ENCODE assay signal across 10 cellular contexts in genomic region chr2:219500135-219500534, GRCh38. TPM values are rescaled to one million over a fixed set of nuclear protein-coding genes. Genes with fewer than 3 reads are reported as not detected.
DNase-seq lines count a peak whose midpoint lies in the region; ATAC-seq, FAIRE-seq and TF ChIP-seq lines count a peak whose summit lies in the region.
"Had no signal": no experiment of that assay in that cellular context is flagged by ENCODE, and none has a peak within 500 bp of the region (broad histone marks: within the 10 kb centered on the region; RNA-seq: fewer than 3 reads in every experiment).

No MANE protein-coding gene starts in this region.

- H3K14ac ChIP-seq in H1 (ENCODE audit: insufficient read length): no peak overlapping the region

- H3K9ac ChIP-seq in OCI-LY1 (ENCODE audit: low read length): no peak overlapping the region
- H3K9ac ChIP-seq in H1 (replicated peaks in 1 of 4; ENCODE audit: extremely low read depth in 1 of 4, low read depth in 3 of 4, low read length in 3 of 4): no peak overlapping the region
- no peak overlapping the region for H3K9ac ChIP-seq in smooth muscle cell (ENCODE audit: low read depth)

- H3K56ac ChIP-seq in H1 (replicated peaks; ENCODE audit: insufficient read length, low read depth, low read length): no peak overlapping the region

- intact Hi-C loops in esophagus muscularis mucosa (cut with DNase I): no loop called here
- intact Hi-C loops in uterus (cut with DNase I; ENCODE audit: low total_unique reads): no loop called here

- no peak overlapping the region for H2BK15ac ChIP-seq in H1 (ENCODE audit: low read length)

- no peak overlapping the region for H3K4me3 ChIP-seq in OCI-LY1 (ENCODE audit: low read depth, low read length, poor library complexity, severe bottlenecking)
- H3K4me3 ChIP-seq in H1 (ENCODE audit: extremely low read depth in 1 of 4, insufficient read depth in 2 of 4, low read depth in 3 of 4, low read length in 4 of 4): 0 out of 8 replicates have a peak overlapping the region, but pooled peaks of 1 of the 4 experiments have one; percentile 72
- peak overlapping the region; percentile 73 for H3K4me3 ChIP-seq in smooth muscle cell
- H3K4me3 ChIP-seq in esophagus muscularis mucosa: no peak overlapping the region
- H3K4me3 ChIP-seq in uterus: no peak overlapping the region

- 0 out of 2 replicates have a peak overlapping the region, but pooled peaks have one; percentile 67 for H2BK20ac ChIP-seq in H1 (ENCODE audit: low read length)

- H3K9me3 Mint-ChIP-seq in activated naive CD4-positive, alpha-beta T cell treated with anti-CD3 and anti-CD28 coated beads, Interleukin-2, amount 50 U/mL, for 24 hours: no peaks in the 10 kb centered on the region
- H3K9me3 Mint-ChIP-seq in activated naive CD4-positive, alpha-beta T cell treated with anti-CD3 and anti-CD28 coated beads, Interleukin-2, amount 50 U/mL, for 72 hours: no peaks in the 10 kb centered on the region

- POLR2A ChIA-PET in H1 (lab: Charles Lee; ENCODE audit: partially characterized antibody): interaction anchor here (0.9 to 19.9 kb wide), 7 partner anchors 9 to 27 kb away, joined by 3 to 216 read pairs (median 11); partner anchors contain the start of gene ASIC4

- H3K4me3 Mint-ChIP-seq in activated naive CD4-positive, alpha-beta T cell treated with anti-CD3 and anti-CD28 coated beads, Interleukin-2, amount 50 U/mL, for 24 hours: peak overlapping the region; percentile 92

- CTCF ChIA-PET in H1 (lab: Charles Lee; ENCODE audit: partially characterized antibody): interaction anchor here (0.7 to 113.1 kb wide), 7 partner anchors 11 to 1174 kb away, joined by 3 to 7248 read pairs (median 5); partner anchors contain the start of genes ASIC4, CHPF, DES and GMPPA

- H3F3A ChIP-seq in OCI-LY1 (ENCODE audit: insufficient read depth, low read length) (no peaks in the 10 kb centered on the region), smooth muscle cell (ENCODE audit: low read depth) (no peaks in the 10 kb centered on the region)

- H3K4me2 ChIP-seq in OCI-LY1 (ENCODE audit: low read length): peak overlapping the region; percentile 95; the same call in 1 of the 2 replicates
- H3K4me2 ChIP-seq in H1 (ENCODE audit: insufficient read depth in 1 of 2, low read depth in 2 of 2, low read length in 2 of 2): peak overlapping the region; percentile 97 to 99; a peak in 2 of 4 replicates
- peak overlapping the region; percentile 89 for H3K4me2 ChIP-seq in smooth muscle cell

- H3K9me3 ChIP-seq in OCI-LY1 (ENCODE audit: low read length) (no peaks in the 10 kb centered on the region), H1 (ENCODE audit: insufficient read depth in 2 of 2, low read depth in 1 of 2, low read length in 1 of 2) (no peaks in the 10 kb centered on the region), smooth muscle cell (replicated peaks; ENCODE audit: low read depth) (no peaks in the 10 kb centered on the region), esophagus muscularis mucosa (no peaks in the 10 kb centered on the region), uterus (no peaks in the 10 kb centered on the region)

- H3K4me1 Mint-ChIP-seq in activated naive CD4-positive, alpha-beta T cell treated with anti-CD3 and anti-CD28 coated beads, Interleukin-2, amount 50 U/mL, for 24 hours: peaks cover 35% of the 10 kb centered on the region

- peak; percentile 56; the same call in 1 of the 2 replicates for TF ChIP-seq CTCF in OCI-LY1 (IDR thresholded peaks at IDR 0.05; ENCODE audit: low read length)
- peak in 2 of 3 experiments; percentile 43 to 58; a peak in 3 of 4 replicates for TF ChIP-seq CTCF in H1 (IDR thresholded peaks at IDR 0.05; ENCODE audit: control extremely low read depth in 1 of 3, insufficient read depth in 1 of 3, low read depth in 1 of 3, low read length in 3 of 3)
- no peak for TF ChIP-seq CTCF in smooth muscle cell (IDR thresholded peaks at IDR 0.05; ENCODE audit: borderline replicate concordance, insufficient read depth, poor library complexity, severe bottlenecking)
- no peak for TF ChIP-seq CTCF in esophagus muscularis mucosa (IDR thresholded peaks at IDR 0.05)
- no peak for TF ChIP-seq CTCF in uterus (IDR thresholded peaks at IDR 0.05)

- H3K9me2 ChIP-seq in OCI-LY1 (ENCODE audit: low read depth, low read length): no peaks in the 10 kb centered on the region

- H4K91ac ChIP-seq in H1 (replicated peaks; ENCODE audit: insufficient read length, low read length): peak overlapping the region; percentile 5

- H2BK120ac ChIP-seq in H1 (replicated peaks; ENCODE audit: low read depth, low read length): no peak overlapping the region

- H3K79me2 ChIP-seq in OCI-LY1 (ENCODE audit: insufficient read depth, low read length) (no peaks in the 10 kb centered on the region), H1 (ENCODE audit: control insufficient read depth in 1 of 2, insufficient read depth in 2 of 2, low read length in 2 of 2) (no peaks in the 10 kb centered on the region), smooth muscle cell (ENCODE audit: low read depth) (peaks cover 4% of the 10 kb centered on the region)

- peak; percentile 28 for FAIRE-seq in H1 (lab: Jason Lieb, UNC)

- no peak for TF ChIP-seq POLR2A in H1 (IDR thresholded peaks at IDR 0.05; ENCODE audit: control extremely low read depth in 1 of 2, low read depth in 2 of 2, low read length in 2 of 2)
- no peak for TF ChIP-seq POLR2A in esophagus muscularis mucosa (IDR thresholded peaks at IDR 0.05; ENCODE audit: low read depth)
- no peak for TF ChIP-seq POLR2A in uterus (IDR thresholded peaks at IDR 0.05)

- H3K27me3 Mint-ChIP-seq in activated naive CD4-positive, alpha-beta T cell treated with anti-CD3 and anti-CD28 coated beads, Interleukin-2, amount 50 U/mL, for 24 hours: peaks cover 9% of the 10 kb centered on the region

- H3K36me3 ChIP-seq in OCI-LY1 (ENCODE audit: insufficient read depth, low read length) (no peaks in the 10 kb centered on the region), H1 (ENCODE audit: control insufficient read depth in 2 of 4, insufficient read depth in 4 of 4, low read length in 3 of 4) (peaks cover 0 to 7% (median 0%) of the 10 kb centered on the region in 4 experiments; a peak in 2 of 8 replicates), smooth muscle cell (ENCODE audit: low read depth) (no peaks in the 10 kb centered on the region), esophagus muscularis mucosa (peaks cover 12 to 37% (median 36%) of the 10 kb centered on the region in 4 donors), uterus (no peaks in the 10 kb centered on the region)

- H3K27me3 ChIP-seq in OCI-LY1 (ENCODE audit: insufficient read depth, low read length) (no peaks in the 10 kb centered on the region), H1 (replicated peaks in 1 of 4; ENCODE audit: control insufficient read depth in 3 of 4, extremely low read depth in 1 of 4, insufficient read depth in 3 of 4, low read length in 3 of 4) (peaks cover 20 to 30% (median 26%) of the 10 kb centered on the region in 4 experiments), smooth muscle cell (ENCODE audit: low read depth) (peaks cover 10% of the 10 kb centered on the region), esophagus muscularis mucosa (peaks cover 0 to 9% (median 0%) of the 10 kb centered on the region in 4 donors), uterus (no peaks in the 10 kb centered on the region)

- H4K8ac ChIP-seq in H1 (ENCODE audit: extremely low read depth, insufficient read depth, low read length): no peak overlapping the region

- 74% methylated on average over 2 of the region's 2 CpGs; no CpG with 5 or more reads in 1 of the 2 experiments for WGBS in H1 (ENCODE audit: extremely low coverage in 1 of 2, insufficient coverage in 1 of 2, insufficient read length in 1 of 2, insufficient replicate concordance in 2 of 2, low coverage in 1 of 2, low lambda C conversion rate in 2 of 2, missing lambda C conversion rate in 1 of 2), 2 experiments
- 72% methylated on average over 2 of the region's 2 CpGs for WGBS in smooth muscle cell (ENCODE audit: low lambda C conversion rate)
- WGBS in esophagus muscularis mucosa: 69% methylated on average over 2 of the region's 2 CpGs

- H3K79me1 ChIP-seq in H1 (ENCODE audit: low read depth, low read length): no peaks in the 10 kb centered on the region; the same call in 1 of the 2 replicates

- H2AK5ac ChIP-seq in H1 (ENCODE audit: low read depth, low read length): no peak overlapping the region

- H2BK5ac ChIP-seq in H1 (ENCODE audit: low read depth, low read length): no peak overlapping the region

- H2AFZ ChIP-seq in OCI-LY1 (ENCODE audit: low read length) (no peak overlapping the region), H1 (ENCODE audit: low read length) (no peak overlapping the region), smooth muscle cell (ENCODE audit: low read depth) (no peak overlapping the region)

- no peak overlapping the region for H3K27ac Mint-ChIP-seq in activated naive CD4-positive, alpha-beta T cell treated with anti-CD3 and anti-CD28 coated beads, Interleukin-2, amount 50 U/mL, for 24 hours
- H3K27ac Mint-ChIP-seq in activated naive CD4-positive, alpha-beta T cell treated with anti-CD3 and anti-CD28 coated beads, Interleukin-2, amount 50 U/mL, for 72 hours: peak overlapping the region in 1 of 2 donors; percentile 90

- peaks cover 22% of the 10 kb centered on the region for H3K4me1 ChIP-seq in OCI-LY1 (ENCODE audit: insufficient read depth, low read length, severe bottlenecking)
- peaks cover 9 to 41% (median 21%) of the 10 kb centered on the region in 4 experiments for H3K4me1 ChIP-seq in H1 (replicated peaks in 1 of 4; ENCODE audit: control insufficient read depth in 3 of 4, insufficient read depth in 4 of 4, low read length in 3 of 4)
- peaks cover 13% of the 10 kb centered on the region for H3K4me1 ChIP-seq in smooth muscle cell (ENCODE audit: low read depth)
- peaks cover 26 to 60% (median 49%) of the 10 kb centered on the region in 4 donors for H3K4me1 ChIP-seq in esophagus muscularis mucosa
- peaks cover 0 to 4% of the 10 kb centered on the region in 2 donors for H3K4me1 ChIP-seq in uterus

- no peak overlapping the region for H3K4ac ChIP-seq in H1 (replicated peaks; ENCODE audit: insufficient read length, low read depth, low read length)

- H4K20me1 ChIP-seq in OCI-LY1 (ENCODE audit: insufficient read depth, low read length) (no peaks in the 10 kb centered on the region), H1 (replicated peaks in 1 of 2; ENCODE audit: control insufficient read depth in 1 of 2, insufficient read depth in 2 of 2, low read length in 2 of 2) (no peaks in the 10 kb centered on the region), smooth muscle cell (ENCODE audit: low read depth) (peaks cover 4% of the 10 kb centered on the region)

- no peak overlapping the region for H3K18ac ChIP-seq in H1 (ENCODE audit: extremely low read depth, low read length)

- TF ChIP-seq EP300 in H1 (IDR thresholded peaks at IDR 0.05; ENCODE audit: borderline replicate concordance in 1 of 2, low read depth in 2 of 2, low read length in 2 of 2) (no peak), esophagus muscularis mucosa (IDR thresholded peaks at IDR 0.05) (no peak)

- no peak for ATAC-seq in activated naive CD4-positive, alpha-beta T cell treated with anti-CD3 and anti-CD28 coated beads, Interleukin-2, amount 50 U/mL, for 72 hours

- H4K5ac ChIP-seq in H1 (ENCODE audit: insufficient read length, low read depth, low read length): no peak overlapping the region

- no peak for DNase-seq in activated naive CD4-positive, alpha-beta T cell treated with anti-CD3 and anti-CD28 coated beads, Interleukin-2, amount 50 U/mL, for 72 hours (ENCODE audit: low spot score in 2 of 2)
- DNase-seq in H1 (ENCODE audit: low read depth in 1 of 2, low spot score in 2 of 2) (no peak), smooth muscle cell (lab: John Stamatoyannopoulos, UW; ENCODE audit: unreplicated experiment) (no peak), esophagus muscularis mucosa (ENCODE audit: extremely low spot score) (no peak), uterus (no peak)
- no peak for DNase-seq in effector CD4-positive, alpha-beta T cell
- DNase-seq: activated CD8-positive, alpha-beta memory T cell treated with anti-CD3 and anti-CD28 coated beads, Interleukin-2, amount 50 U/mL, for 4 hours; GF-D8 had no signal

- H3K23me2 ChIP-seq in H1 (ENCODE audit: low read depth, low read length): peaks cover 24% of the 10 kb centered on the region

- H3K23ac ChIP-seq in H1 (ENCODE audit: insufficient read length): no peak overlapping the region

- peaks cover 1% of the 10 kb centered on the region for H3K36me3 Mint-ChIP-seq in activated naive CD4-positive, alpha-beta T cell treated with anti-CD3 and anti-CD28 coated beads, Interleukin-2, amount 50 U/mL, for 24 hours
- peaks cover 9 to 19% of the 10 kb centered on the region in 2 donors for H3K36me3 Mint-ChIP-seq in activated naive CD4-positive, alpha-beta T cell treated with anti-CD3 and anti-CD28 coated beads, Interleukin-2, amount 50 U/mL, for 72 hours

- H3K27ac ChIP-seq in OCI-LY1 (ENCODE audit: low read depth, low read length, poor library complexity, severe bottlenecking) (no peak overlapping the region), H1 (ENCODE audit: low read depth, low read length) (no peak overlapping the region), smooth muscle cell (ENCODE audit: low read depth) (no peak overlapping the region), esophagus muscularis mucosa (replicated peaks in 1 of 4) (no peak overlapping the region), uterus (no peak overlapping the region)

- no peak overlapping the region for H2BK12ac ChIP-seq in H1 (ENCODE audit: low read depth, low read length)

- peak; percentile 24 to 43; a peak in 3 of 4 replicates for TF ChIP-seq RAD21 in H1 (IDR thresholded peaks at IDR 0.05 in 1 of 2, conservative IDR thresholded peaks at IDR 0.05 in 1 of 2; ENCODE audit: low read depth in 2 of 2, low read length in 2 of 2)

RNA-seq across cellular contexts. Expression of gene GMPPA, which starts 1.4 kb away (rescaled TPM):
- total RNA-seq in activated naive CD4-positive, alpha-beta T cell treated with anti-CD3 and anti-CD28 coated beads, Interleukin-2, amount 50 U/mL, for 72 hours: 10 to 100 TPM; 29.1 to 34.1 TPM
- 34.3 and 35.3 TPM in 2 replicates for total RNA-seq in H1 (2021; fragmentation: NEBNext Ultra II Directional; extraction: Animal tissue kit (Norgen Biotek cat#: 25700))
- polyA plus RNA-seq in H1 (2011; rRNA removed) (98.8 and 101 TPM in 2 replicates), smooth muscle cell (77.8 and 81.7 TPM in 2 replicates)
- polyA plus RNA-seq in H1 (2011; cell fraction: cytosol; rRNA removed): 59.0 TPM
- 133 TPM for polyA plus RNA-seq in H1 (2011; cell fraction: nucleus; rRNA removed)
- polyA plus RNA-seq in H1 (2012, experiment 1 of 2): 32.8 to 43.7 TPM (median 41.5 TPM) in 4 replicates
- 53.9 TPM for polyA plus RNA-seq in H1 (2012, experiment 2 of 2)
- 32.4 TPM for polyA plus RNA-seq in H1 (2013, experiment 1 of 2)
- 31.6 TPM for polyA plus RNA-seq in H1 (2013, experiment 2 of 2)
- 67.3 and 79.3 TPM in 2 replicates for polyA minus RNA-seq in H1 (2011; rRNA and poly(A)+ RNA removed)
- polyA minus RNA-seq in H1 (2011; cell fraction: cytosol; rRNA and poly(A)+ RNA removed): 24.6 TPM
- polyA minus RNA-seq in H1 (2011; cell fraction: nucleus; rRNA and poly(A)+ RNA removed): 26.1 TPM
- total RNA-seq in smooth muscle cell (52.2 and 59.3 TPM in 2 replicates), esophagus muscularis mucosa (10 to 100 TPM; 16.2 to 32.6 (median 19.9) TPM), uterus (10 to 100 TPM; 14.1 to 39.5 (median 27.6) TPM)

RNA-seq across cellular contexts. Expression of gene ASIC4, which starts 14.1 kb away (rescaled TPM):
- total RNA-seq in activated naive CD4-positive, alpha-beta T cell treated with anti-CD3 and anti-CD28 coated beads, Interleukin-2, amount 50 U/mL, for 72 hours: under 1 TPM; 0.16 to 0.98 TPM
- total RNA-seq in H1 (2021; fragmentation: NEBNext Ultra II Directional; extraction: Animal tissue kit (Norgen Biotek cat#: 25700)): 0.19 and 0.22 TPM in 2 replicates
- polyA plus RNA-seq in H1 (2011; rRNA removed): 0.12 and 0.30 TPM in 2 replicates
- polyA plus RNA-seq in H1 (2011; cell fraction: cytosol; rRNA removed): 0.18 TPM
- polyA plus RNA-seq in H1 (2011; cell fraction: nucleus; rRNA removed): 0.96 TPM
- 0.11 to 0.42 TPM (median 0.36 TPM) in 3 of 4 replicates, not detected in the other for polyA plus RNA-seq in H1 (2012, experiment 1 of 2)
- polyA plus RNA-seq in H1 (2012, experiment 2 of 2): 0.05 TPM
- polyA plus RNA-seq in H1 (2013, experiment 1 of 2): 0.06 TPM
- polyA plus RNA-seq in H1 (2013, experiment 2 of 2): 0.13 TPM
- 0.12 and 0.22 TPM in 2 replicates for polyA minus RNA-seq in H1 (2011; rRNA and poly(A)+ RNA removed)
- not detected for polyA minus RNA-seq in H1 (2011; cell fraction: cytosol; rRNA and poly(A)+ RNA removed)
- polyA minus RNA-seq in H1 (2011; cell fraction: nucleus; rRNA and poly(A)+ RNA removed): 0.50 TPM
- 0.49 TPM in 1 of 2 replicates, not detected in the other for total RNA-seq in smooth muscle cell
- polyA plus RNA-seq in smooth muscle cell: 0.32 and 1.7 TPM in 2 replicates
- total RNA-seq in esophagus muscularis mucosa: not detected
- total RNA-seq in uterus: under 1 TPM in 2 of 4 donors, not detected in 2; 0.21 to 0.30 TPM

RNA-seq across cellular contexts. Expression of gene CHPF, which starts 43.5 kb away (rescaled TPM):
- total RNA-seq in activated naive CD4-positive, alpha-beta T cell treated with anti-CD3 and anti-CD28 coated beads, Interleukin-2, amount 50 U/mL, for 72 hours: 10 to 100 TPM; 13.2 to 16.7 TPM
- total RNA-seq in H1 (2021; fragmentation: NEBNext Ultra II Directional; extraction: Animal tissue kit (Norgen Biotek cat#: 25700)): 62.9 and 68.1 TPM in 2 replicates
- polyA plus RNA-seq in H1 (2011; rRNA removed) (67.3 and 103 TPM in 2 replicates), smooth muscle cell (319 and 344 TPM in 2 replicates)
- 61.7 TPM for polyA plus RNA-seq in H1 (2011; cell fraction: cytosol; rRNA removed)
- polyA plus RNA-seq in H1 (2011; cell fraction: nucleus; rRNA removed): 76.8 TPM
- polyA plus RNA-seq in H1 (2012, experiment 1 of 2): 33.7 to 59.5 TPM (median 55.7 TPM) in 4 replicates
- polyA plus RNA-seq in H1 (2012, experiment 2 of 2): 62.7 TPM
- 107 TPM for polyA plus RNA-seq in H1 (2013, experiment 1 of 2)
- 107 TPM for polyA plus RNA-seq in H1 (2013, experiment 2 of 2)
- polyA minus RNA-seq in H1 (2011; rRNA and poly(A)+ RNA removed): 17.3 and 20.9 TPM in 2 replicates
- 62.2 TPM for polyA minus RNA-seq in H1 (2011; cell fraction: cytosol; rRNA and poly(A)+ RNA removed)
- 38.8 TPM for polyA minus RNA-seq in H1 (2011; cell fraction: nucleus; rRNA and poly(A)+ RNA removed)
- total RNA-seq in smooth muscle cell (141 and 156 TPM in 2 replicates), esophagus muscularis mucosa (10 to 100 TPM; 44.4 to 67.8 (median 58.4) TPM), uterus (100 to 1,000 TPM in 1 of 4 donors, 10 to 100 TPM in 3; 16.5 to 194 (median 42.5) TPM)

RNA-seq across cellular contexts. Expression of gene TMEM198, which starts 43.7 kb away (rescaled TPM):
- 1 to 10 TPM; 1.8 to 6.1 TPM for total RNA-seq in activated naive CD4-positive, alpha-beta T cell treated with anti-CD3 and anti-CD28 coated beads, Interleukin-2, amount 50 U/mL, for 72 hours
- 10.2 and 11.0 TPM in 2 replicates for total RNA-seq in H1 (2021; fragmentation: NEBNext Ultra II Directional; extraction: Animal tissue kit (Norgen Biotek cat#: 25700))
- polyA plus RNA-seq in H1 (2011; rRNA removed) (10.4 and 15.4 TPM in 2 replicates), smooth muscle cell (3.3 and 8.5 TPM in 2 replicates)
- polyA plus RNA-seq in H1 (2011; cell fraction: cytosol; rRNA removed): 10.0 TPM
- 19.0 TPM for polyA plus RNA-seq in H1 (2011; cell fraction: nucleus; rRNA removed)
- polyA plus RNA-seq in H1 (2012, experiment 1 of 2): 7.6 to 11.7 TPM (median 9.4 TPM) in 4 replicates
- 13.6 TPM for polyA plus RNA-seq in H1 (2012, experiment 2 of 2)
- 8.4 TPM for polyA plus RNA-seq in H1 (2013, experiment 1 of 2)
- 8.2 TPM for polyA plus RNA-seq in H1 (2013, experiment 2 of 2)
- polyA minus RNA-seq in H1 (2011; rRNA and poly(A)+ RNA removed): 4.3 and 6.1 TPM in 2 replicates
- 7.5 TPM for polyA minus RNA-seq in H1 (2011; cell fraction: cytosol; rRNA and poly(A)+ RNA removed)
- 5.6 TPM for polyA minus RNA-seq in H1 (2011; cell fraction: nucleus; rRNA and poly(A)+ RNA removed)
- total RNA-seq in smooth muscle cell (3.3 and 6.9 TPM in 2 replicates), esophagus muscularis mucosa (1 to 10 TPM; 3.7 to 4.7 (median 4.2) TPM), uterus (1 to 10 TPM in 2 of 4 donors, under 1 TPM in 1, not detected in 1; 0.77 to 5.3 (median 5.1) TPM)

Comparison
In these comparisons a context has a peak if more than half of its experiments do, and no peak if none do; other contexts are left out.
1. CTCF ChIP-seq: peak in OCI-LY1 (single experiment) and H1 (2 of 3); none in smooth muscle cell (single experiment), esophagus muscularis mucosa (0 of 3) and uterus (0 of 4).
2. Peak in every context shown above with its lines, with median percentiles within 50 percentile points of each other: H3K4me2 ChIP-seq.